In the genomic region with DNA sequence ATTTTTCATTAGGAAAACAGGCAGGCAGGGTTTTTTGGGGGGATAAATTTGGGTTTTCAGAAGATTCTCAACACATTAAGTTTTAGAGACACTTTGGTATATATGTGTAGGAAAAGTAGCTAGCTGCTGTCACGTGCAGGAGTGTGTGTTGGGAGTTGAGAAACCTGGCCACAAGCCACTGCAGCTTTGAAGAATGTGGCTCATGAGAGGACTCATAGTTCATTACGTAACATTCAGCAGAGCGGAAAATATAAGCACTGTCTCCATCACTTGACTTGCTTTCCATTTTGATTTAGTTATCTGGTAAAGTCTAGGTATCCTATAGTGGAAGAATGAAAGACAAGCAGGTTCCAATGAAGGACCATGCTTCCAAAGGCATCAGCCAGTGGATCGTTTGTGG, we compare ENCODE assay signal across 8 cellular contexts. TPM values are rescaled to one million over a fixed set of nuclear protein-coding genes. Genes with fewer than 3 reads are reported as not detected.
A peak's percentile ranks its signal among the peaks of the same experiment; 100 is the strongest.
DNase-seq lines count a peak whose midpoint lies in the region; ATAC-seq and TF ChIP-seq lines count a peak whose summit lies in the region.

No MANE protein-coding gene starts in this region.

- intact Hi-C loops in ovary (cut with DNase I) = loop anchor here in 2 of 4 donors (5.0 to 10.0 kb wide), 2 partner anchors 46 to 49 kb away; no protein-coding TSS in a partner anchor

- peak; percentile 9 for DNase-seq in activated T-cell treated with anti-CD3 and anti-CD28 coated beads for 4 hours
- DNase-seq in activated T-cell treated with anti-CD3 and anti-CD28 coated beads, Interleukin-2, amount 50 U/mL, for 48 hours = no peak
- DNase-seq in SIG-M5 treated with dmso at 0.1 percent for 504 hours (lab: John Stamatoyannopoulos, UW; ENCODE audit: unreplicated experiment) = peak; percentile 91
- DNase-seq in erythroblast (lab: John Stamatoyannopoulos, UW) = peak; percentile 39 to 60
- DNase-seq in ovary = peak; percentile 44 to 86 (median 68)
- DNase-seq in BE2C = no peak
- DNase-seq in smooth muscle cell (lab: John Stamatoyannopoulos, UW; ENCODE audit: unreplicated experiment) = no peak

- TF ChIP-seq POLR2A in erythroblast (IDR thresholded peaks at IDR 0.05; ENCODE audit: low read length) = no peak
- TF ChIP-seq POLR2A in ovary (IDR thresholded peaks at IDR 0.05) = no peak

- H3K9me3 ChIP-seq in ovary (no peaks in the 10 kb centered on the region), BE2C (no peaks in the 10 kb centered on the region), smooth muscle cell (replicated peaks; ENCODE audit: low read depth) (no peaks in the 10 kb centered on the region)

- H3K27ac ChIP-seq in ovary (no peak overlapping the region), smooth muscle cell (ENCODE audit: low read depth) (no peak overlapping the region)

- H3K79me2 ChIP-seq in smooth muscle cell (ENCODE audit: low read depth) = peaks cover 9% of the 10 kb centered on the region

- TF ChIP-seq CTCF in ovary (IDR thresholded peaks at IDR 0.05) = no peak
- no peak for TF ChIP-seq CTCF in BE2C (IDR thresholded peaks at IDR 0.05; ENCODE audit: low read depth, low read length)
- no peak for TF ChIP-seq CTCF in smooth muscle cell (IDR thresholded peaks at IDR 0.05; ENCODE audit: borderline replicate concordance, insufficient read depth, poor library complexity, severe bottlenecking)

- no peak for TF ChIP-seq EP300 in ovary (IDR thresholded peaks at IDR 0.05)

- no peak overlapping the region for H3K9ac ChIP-seq in smooth muscle cell (ENCODE audit: low read depth)

- 43 to 57% (median 57%) methylated on average over 4 of the region's 4 CpGs for WGBS in ovary, 3 donors
- WGBS in smooth muscle cell (ENCODE audit: low lambda C conversion rate) = 66% methylated on average over 4 of the region's 4 CpGs

- H4K20me1 ChIP-seq in smooth muscle cell (ENCODE audit: low read depth) = peaks cover 95% of the 10 kb centered on the region

- no peaks in the 10 kb centered on the region for H3F3A ChIP-seq in smooth muscle cell (ENCODE audit: low read depth)

- H2AFZ ChIP-seq in smooth muscle cell (ENCODE audit: low read depth) = no peak overlapping the region

- no peak for ATAC-seq in HG03196 (IDR thresholded peaks at IDR 0.05; ENCODE audit: unreplicated experiment)

- H3K4me3 ChIP-seq in ovary (no peak overlapping the region), BE2C (ENCODE audit: low read depth, low read length) (no peak overlapping the region), smooth muscle cell (no peak overlapping the region)

- no peaks in the 10 kb centered on the region for H3K36me3 ChIP-seq in ovary
- no peaks in the 10 kb centered on the region for H3K36me3 ChIP-seq in BE2C
- H3K36me3 ChIP-seq in smooth muscle cell (ENCODE audit: low read depth) = no peaks in the 10 kb centered on the region

- no peak overlapping the region for H3K4me2 ChIP-seq in smooth muscle cell

- H3K4me1 ChIP-seq in ovary (ENCODE audit: insufficient read depth) (peaks cover 7% of the 10 kb centered on the region), BE2C (peaks cover 14% of the 10 kb centered on the region), smooth muscle cell (ENCODE audit: low read depth) (peaks cover 11% of the 10 kb centered on the region)

- no peaks in the 10 kb centered on the region for H3K27me3 ChIP-seq in ovary
- no peaks in the 10 kb centered on the region for H3K27me3 ChIP-seq in BE2C
- H3K27me3 ChIP-seq in smooth muscle cell (ENCODE audit: low read depth) = no peaks in the 10 kb centered on the region

RNA-seq across cellular contexts. Expression of gene SMNDC1, which starts 31.2 kb away (rescaled TPM):
- total RNA-seq in ovary (10 to 100 TPM; 11.7 to 31.9 (median 28.2) TPM), smooth muscle cell (17.7 and 25.6 TPM in 2 replicates)
- polyA plus RNA-seq in ovary (10 to 100 TPM; 14.2 to 36.1 TPM), smooth muscle cell (19.0 and 22.2 TPM in 2 replicates)
- 58.2 TPM for polyA plus RNA-seq in BE2C (2012; ENCODE audit: insufficient read depth, insufficient read length, low read depth)

Comparison
In these comparisons a context has a peak if more than half of its experiments do, and no peak if none do; other contexts are left out.
1. DNase-seq: peak in activated T-cell treated with anti-CD3 and anti-CD28 coated beads for 4 hours (single experiment), SIG-M5 treated with dmso at 0.1 percent for 504 hours (single experiment), erythroblast (2 of 2) and ovary (5 of 5); none in activated T-cell treated with anti-CD3 and anti-CD28 coated beads, Interleukin-2, amount 50 U/mL, for 48 hours (0 of 2), BE2C (single experiment) and smooth muscle cell (single experiment).